ENCODE assay signal across 8 cellular contexts in the genomic region with DNA sequence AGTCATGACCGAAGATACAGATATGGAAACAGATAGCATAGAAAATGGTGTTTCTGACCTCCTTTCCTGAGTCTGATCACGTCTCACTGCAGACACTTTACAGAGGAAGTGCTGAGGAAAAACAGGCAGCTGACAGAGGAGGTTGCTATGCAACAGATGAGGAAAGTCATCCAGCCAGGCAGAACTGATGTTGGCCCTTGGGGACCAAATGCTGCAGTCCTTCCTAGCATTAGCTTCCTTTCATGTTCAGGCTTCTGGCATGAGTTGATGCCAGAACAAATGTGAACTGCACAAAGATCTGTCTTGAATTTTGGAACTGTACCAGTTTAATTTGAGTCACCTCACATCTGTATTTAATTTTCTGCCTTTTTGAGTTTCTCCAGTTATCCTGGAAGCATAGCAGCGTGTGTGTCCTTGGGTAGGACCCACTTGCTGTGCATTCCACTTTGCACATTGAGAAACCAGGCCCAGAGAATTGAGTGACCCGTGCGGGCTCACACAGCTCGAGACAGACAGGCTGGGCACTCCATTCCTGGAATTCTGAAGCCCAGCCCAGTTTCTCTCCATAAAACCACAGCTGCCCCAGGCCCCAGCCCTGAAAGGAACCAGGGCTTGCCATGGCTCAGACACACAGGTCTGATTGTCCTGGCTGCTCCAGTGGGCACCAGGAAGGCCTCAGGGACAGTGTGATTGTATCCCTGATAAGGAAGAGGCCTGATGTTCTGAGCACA. TPM values are rescaled to one million over a fixed set of nuclear protein-coding genes. Genes with fewer than 3 reads are reported as not detected.
A peak's percentile ranks its signal among the peaks of the same experiment; 100 is the strongest.
DNase-seq lines count a peak whose midpoint lies in the region; ATAC-seq and TF ChIP-seq lines count a peak whose summit lies in the region.

No MANE protein-coding gene starts in this region.

- TF ChIP-seq CTCF in natural killer cell (IDR thresholded peaks at IDR 0.05) = no peak

- ATAC-seq in natural killer cell (no peak), sciatic nerve (peak; percentile 76), HG02870 (IDR thresholded peaks at IDR 0.05; ENCODE audit: unreplicated experiment) (no peak), HG03521 (IDR thresholded peaks at IDR 0.05; ENCODE audit: unreplicated experiment) (no peak), GM21447 (IDR thresholded peaks at IDR 0.05; ENCODE audit: unreplicated experiment) (no peak)
- ATAC-seq in natural killer cell treated with Interleukin-12 subunit alpha and Interleukin-12 subunit beta and Interleukin-15 and Interleukin-18, amount 100 ng/mL, for 72 hours = no peak

- H3K9me3 Mint-ChIP-seq in natural killer cell = no peaks in the 10 kb centered on the region
- H3K9me3 Mint-ChIP-seq in natural killer cell treated with Interleukin-12 subunit alpha and Interleukin-12 subunit beta and Interleukin-15 and Interleukin-18, amount 100 ng/mL, for 72 hours = no peaks in the 10 kb centered on the region

- no peak overlapping the region for H3K4me3 Mint-ChIP-seq in natural killer cell
- no peak overlapping the region for H3K4me3 Mint-ChIP-seq in natural killer cell treated with Interleukin-12 subunit alpha and Interleukin-12 subunit beta and Interleukin-15 and Interleukin-18, amount 100 ng/mL, for 72 hours

- no peaks in the 10 kb centered on the region for H3K27me3 Mint-ChIP-seq in natural killer cell (ENCODE audit: low read depth in 2 of 2)
- no peaks in the 10 kb centered on the region for H3K27me3 Mint-ChIP-seq in natural killer cell treated with Interleukin-12 subunit alpha and Interleukin-12 subunit beta and Interleukin-15 and Interleukin-18, amount 100 ng/mL, for 72 hours

- DNase-seq in natural killer cell (no peak), RPMI7951 (ENCODE audit: low read depth) (peak; percentile 96), fibroblast of the conjunctiva (ENCODE audit: low read depth) (peak; percentile 90), sciatic nerve (ENCODE audit: low spot score) (no peak)
- no peak for DNase-seq in natural killer cell treated with Interleukin-12 subunit alpha and Interleukin-12 subunit beta and Interleukin-15 and Interleukin-18, amount 100 ng/mL, for 72 hours (ENCODE audit: low spot score)

- H3K4me1 Mint-ChIP-seq in natural killer cell = peaks cover 0 to 24% of the 10 kb centered on the region in 2 donors
- peaks cover 0 to 19% of the 10 kb centered on the region in 2 donors for H3K4me1 Mint-ChIP-seq in natural killer cell treated with Interleukin-12 subunit alpha and Interleukin-12 subunit beta and Interleukin-15 and Interleukin-18, amount 100 ng/mL, for 72 hours (ENCODE audit: low read depth in 2 of 2)

- intact Hi-C loops in natural killer cell (cut with micrococcal nuclease) (no loop called here), sciatic nerve (cut with DNase I) (no loop called here)

- H3K36me3 Mint-ChIP-seq in natural killer cell = no peaks in the 10 kb centered on the region
- H3K36me3 Mint-ChIP-seq in natural killer cell treated with Interleukin-12 subunit alpha and Interleukin-12 subunit beta and Interleukin-15 and Interleukin-18, amount 100 ng/mL, for 72 hours = no peaks in the 10 kb centered on the region

- H3K27ac Mint-ChIP-seq in natural killer cell = peak overlapping the region; percentile 30 to 37
- peak overlapping the region in 1 of 2 donors; percentile 51 for H3K27ac Mint-ChIP-seq in natural killer cell treated with Interleukin-12 subunit alpha and Interleukin-12 subunit beta and Interleukin-15 and Interleukin-18, amount 100 ng/mL, for 72 hours

RNA-seq across cellular contexts. Expression of a gene that starts 1.4 kb away (rescaled TPM):
- 10 to 100 TPM; 36.8 to 39.0 (median 37.0) TPM for total RNA-seq in natural killer cell
- total RNA-seq in natural killer cell treated with Interleukin-12 subunit alpha and Interleukin-12 subunit beta and Interleukin-15 and Interleukin-18, amount 100 ng/mL, for 72 hours = 10 to 100 TPM; 30.4 to 35.2 TPM
- total RNA-seq in RPMI7951 (2014; rRNA removed; shearing (Covaris generic)) = 180 and 245 TPM in 2 replicates
- 75.8 TPM for total RNA-seq in sciatic nerve

Comparison
In these comparisons a context has a peak if more than half of its experiments do, and no peak if none do; other contexts are left out.
1. DNase-seq: peak in RPMI7951 (single experiment) and fibroblast of the conjunctiva (single experiment); none in natural killer cell (single experiment), natural killer cell treated with Interleukin-12 subunit alpha and Interleukin-12 subunit beta and Interleukin-15 and Interleukin-18, amount 100 ng/mL, for 72 hours (single experiment) and sciatic nerve (single experiment).